ENCODE assay signal across 8 cellular contexts in the genomic region with DNA sequence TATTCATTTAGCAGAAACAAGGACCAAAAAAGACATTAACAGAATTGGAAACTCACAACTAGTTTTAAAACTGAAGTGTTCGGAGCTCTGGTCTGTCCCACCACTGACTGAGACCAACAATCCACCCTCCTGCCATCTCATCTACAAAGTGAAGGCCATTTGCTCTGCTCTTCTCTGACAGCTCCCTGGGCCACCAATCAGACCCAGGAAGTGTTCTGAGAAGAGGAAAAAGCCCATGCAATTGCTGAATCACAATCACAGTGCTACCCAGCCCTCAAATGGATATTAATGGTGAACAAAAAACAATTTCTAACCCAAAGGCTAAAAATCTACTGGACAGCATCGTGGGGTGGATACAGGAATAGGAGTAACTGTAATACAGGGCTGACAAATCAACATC. TPM values are rescaled to one million over a fixed set of nuclear protein-coding genes. Genes with fewer than 3 reads are reported as not detected.
DNase-seq lines count a peak whose midpoint lies in the region; ATAC-seq and TF ChIP-seq lines count a peak whose summit lies in the region.

No MANE protein-coding gene starts in this region.

- H3K4me2 ChIP-seq in fibroblast of lung (ENCODE audit: extremely low read depth, insufficient read depth, low read length) = peak overlapping the region; percentile 88

- no peak overlapping the region for H2AFZ ChIP-seq in fibroblast of lung (ENCODE audit: low read length)

- H3K27me3 ChIP-seq in SJSA1 (replicated peaks) = no peaks in the 10 kb centered on the region
- no peaks in the 10 kb centered on the region for H3K27me3 ChIP-seq in fibroblast of lung (ENCODE audit: control insufficient read depth, insufficient read depth, low read length)
- H3K27me3 ChIP-seq in rectal smooth muscle tissue (ENCODE audit: control insufficient read depth, insufficient read depth, low read length) = no peaks in the 10 kb centered on the region

- ATAC-seq in GM18511 (IDR thresholded peaks at IDR 0.05; ENCODE audit: unreplicated experiment) (no peak), GM19455 (IDR thresholded peaks at IDR 0.05; ENCODE audit: unreplicated experiment) (no peak)

- H4K20me1 ChIP-seq in fibroblast of lung (ENCODE audit: control insufficient read depth, extremely low read depth, insufficient read depth, low read length) = peaks cover 6% of the 10 kb centered on the region

- H3K79me2 ChIP-seq in fibroblast of lung (ENCODE audit: control insufficient read depth, insufficient read depth, low read length) = peaks cover 39% of the 10 kb centered on the region

- H3K4me1 ChIP-seq in SJSA1 (replicated peaks) (peaks cover 16% of the 10 kb centered on the region), fibroblast of lung (ENCODE audit: control insufficient read depth, extremely low read depth, insufficient read depth, low read length) (peaks cover 2% of the 10 kb centered on the region), rectal smooth muscle tissue (ENCODE audit: control insufficient read depth, insufficient read depth, low read length) (peaks cover 16% of the 10 kb centered on the region)

- H3K4me3 ChIP-seq in GM12864 (ENCODE audit: low read depth, low read length) = peak overlapping the region; percentile 76
- peak overlapping the region; percentile 61 for H3K4me3 ChIP-seq in SJSA1
- H3K4me3 ChIP-seq in fibroblast of lung (replicated peaks in 1 of 4; ENCODE audit: control extremely low read depth in 1 of 4, insufficient read depth in 1 of 4, low read depth in 3 of 4, low read length in 4 of 4) = peak overlapping the region; percentile 52 to 100 (median 76)
- H3K4me3 ChIP-seq in rectal smooth muscle tissue (ENCODE audit: low read length) = peak overlapping the region; percentile 75

- H3K9ac ChIP-seq in fibroblast of lung (ENCODE audit: insufficient read depth, low read length) (no peak overlapping the region), rectal smooth muscle tissue (ENCODE audit: low read length) (no peak overlapping the region)

- DNase-seq in GM12864 (ENCODE audit: low read depth) (no peak), SJSA1 (ENCODE audit: low read depth in 1 of 2, low spot score in 2 of 2) (no peak), fibroblast of lung (ENCODE audit: low read depth in 2 of 2) (no peak), dermis blood vessel endothelial cell (no peak), cerebellar cortex (ENCODE audit: low spot score) (no peak)

- TF ChIP-seq CTCF in GM12864 (IDR thresholded peaks at IDR 0.05; ENCODE audit: low read depth, low read length, missing control alignments) = no peak
- TF ChIP-seq CTCF in fibroblast of lung (conservative IDR thresholded peaks at IDR 0.05 in 1 of 2, IDR thresholded peaks at IDR 0.05 in 1 of 2; ENCODE audit: low read depth in 1 of 2, low read length in 2 of 2) = no peak

- no peak overlapping the region for H3K27ac ChIP-seq in SJSA1
- H3K27ac ChIP-seq in fibroblast of lung (ENCODE audit: insufficient read depth, low read length) = peak overlapping the region; percentile 92
- H3K27ac ChIP-seq in rectal smooth muscle tissue (ENCODE audit: low read depth, low read length) = no peak overlapping the region

- H3K9me3 ChIP-seq in SJSA1 (replicated peaks) (no peaks in the 10 kb centered on the region), fibroblast of lung (ENCODE audit: control insufficient read depth, insufficient read depth, low read depth, low read length) (no peaks in the 10 kb centered on the region)

- peaks cover 68% of the 10 kb centered on the region for H3K36me3 ChIP-seq in SJSA1
- peaks cover 21% of the 10 kb centered on the region for H3K36me3 ChIP-seq in fibroblast of lung (ENCODE audit: control insufficient read depth, insufficient read depth, low read length)
- peaks cover 10% of the 10 kb centered on the region for H3K36me3 ChIP-seq in rectal smooth muscle tissue (ENCODE audit: control insufficient read depth, insufficient read depth, low read length)

RNA-seq across cellular contexts. Expression of gene RPL23, which starts 2.1 kb away (rescaled TPM):
- total RNA-seq in SJSA1 (2014; rRNA removed; shearing (Covaris generic)) = 817 and 952 TPM in 2 replicates
- total RNA-seq in fibroblast of lung (1,552 and 2,520 TPM in 2 replicates), dermis blood vessel endothelial cell (921 and 1,590 TPM in 2 replicates)
- polyA plus RNA-seq in fibroblast of lung = 2,492 and 2,693 TPM in 2 replicates
- polyA plus RNA-seq in fibroblast of lung (2012) = 1,846 and 2,298 TPM in 2 replicates
- polyA minus RNA-seq in fibroblast of lung (ENCODE audit: low replicate concordance) = 52.1 and 69.4 TPM in 2 replicates

RNA-seq across cellular contexts. Expression of gene LASP1, which starts 18.4 kb away (rescaled TPM):
- 146 and 174 TPM in 2 replicates for total RNA-seq in SJSA1 (2014; rRNA removed; shearing (Covaris generic))
- total RNA-seq in fibroblast of lung = 58.8 and 79.8 TPM in 2 replicates
- polyA plus RNA-seq in fibroblast of lung = 159 and 208 TPM in 2 replicates
- 269 and 385 TPM in 2 replicates for polyA plus RNA-seq in fibroblast of lung (2012)
- 446 and 572 TPM in 2 replicates for polyA minus RNA-seq in fibroblast of lung (ENCODE audit: low replicate concordance)
- total RNA-seq in dermis blood vessel endothelial cell = 104 and 199 TPM in 2 replicates

RNA-seq across cellular contexts. Expression of gene CWC25, which starts 26.3 kb away (rescaled TPM):
- total RNA-seq in SJSA1 (2014; rRNA removed; shearing (Covaris generic)) = 6.6 and 11.3 TPM in 2 replicates
- total RNA-seq in fibroblast of lung (9.8 and 10.9 TPM in 2 replicates), dermis blood vessel endothelial cell (11.7 and 13.1 TPM in 2 replicates)
- polyA plus RNA-seq in fibroblast of lung = 14.4 and 15.6 TPM in 2 replicates
- polyA plus RNA-seq in fibroblast of lung (2012) = 12.4 and 14.6 TPM in 2 replicates
- polyA minus RNA-seq in fibroblast of lung (ENCODE audit: low replicate concordance) = 3.6 and 5.9 TPM in 2 replicates

RNA-seq across cellular contexts. Expression of gene PIP4K2B, which starts 52.1 kb away (rescaled TPM):
- 37.0 and 47.9 TPM in 2 replicates for total RNA-seq in SJSA1 (2014; rRNA removed; shearing (Covaris generic))
- total RNA-seq in fibroblast of lung (38.5 and 43.8 TPM in 2 replicates), dermis blood vessel endothelial cell (55.3 and 76.7 TPM in 2 replicates)
- 30.6 and 33.5 TPM in 2 replicates for polyA plus RNA-seq in fibroblast of lung
- polyA plus RNA-seq in fibroblast of lung (2012) = 34.7 and 34.9 TPM in 2 replicates
- 54.0 and 77.6 TPM in 2 replicates for polyA minus RNA-seq in fibroblast of lung (ENCODE audit: low replicate concordance)
